In the genomic region with DNA sequence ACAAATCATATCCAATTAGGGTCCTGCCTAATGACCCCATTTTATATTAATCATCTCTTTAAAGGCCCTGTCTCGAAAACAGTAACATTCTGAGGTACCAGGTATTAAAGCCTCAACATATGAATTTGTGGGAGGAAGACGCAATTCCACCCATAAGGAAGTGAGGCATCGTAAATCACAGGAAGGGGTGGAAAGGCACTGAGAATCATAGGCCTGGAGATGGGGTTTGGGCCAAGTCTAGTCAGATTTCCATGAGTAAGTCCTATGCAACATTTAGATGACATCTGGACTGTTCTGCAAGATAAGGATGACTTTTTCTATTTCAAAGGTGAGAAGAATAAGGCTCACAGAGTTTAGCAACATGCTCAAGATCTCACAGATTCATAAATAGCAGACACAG, we compare ENCODE assay signal across 34 cellular contexts.
"Had no signal": no experiment of that assay in that cellular context is flagged by ENCODE, and none has a peak within 500 bp of the region (broad histone marks: within the 10 kb centered on the region; RNA-seq: fewer than 3 reads in every experiment).

No MANE protein-coding gene starts in this region.

- H3K27me3 ChIP-seq: ascending aorta, cardiac muscle cell had no signal

- H3K36me3 Mint-ChIP-seq: activated CD4-positive, alpha-beta memory T cell treated with anti-CD3 and anti-CD28 coated beads for 36 hours; activated naive CD4-positive, alpha-beta T cell treated with anti-CD3 and anti-CD28 coated beads, Interleukin-2, amount 10 ng/mL, durations not matched to agents 7 days and 5 days; activated naive CD4-positive, alpha-beta T cell treated with anti-CD3 and anti-CD28 coated beads, Interleukin-2, amount 50 U/mL, for 24 hours; activated naive CD8-positive, alpha-beta T cell; activated naive CD8-positive, alpha-beta T cell treated with anti-CD3 and anti-CD28 coated beads, Interleukin-2, amount 10 ng/mL, durations not matched to agents 7 days and 5 days; brain; T-cell had no signal

- H3K4me1 Mint-ChIP-seq: activated B cell treated with CpG ODN at 0.5 μM for 24 hours; activated CD4-positive, alpha-beta T cell treated with anti-CD3 and anti-CD28 coated beads, Interleukin-2, amount 10 ng/mL, durations not matched to agents 24 days and 14 days; activated naive CD4-positive, alpha-beta T cell treated with anti-CD3 and anti-CD28 coated beads, Interleukin-2, amount 10 ng/mL, durations not matched to agents 7 days and 5 days; activated naive CD4-positive, alpha-beta T cell treated with anti-CD3 and anti-CD28 coated beads, Interleukin-2, amount 50 U/mL, for 24 hours; activated naive CD8-positive, alpha-beta T cell treated with anti-CD3 and anti-CD28 coated beads, Interleukin-2, amount 10 ng/mL, durations not matched to agents 7 days and 5 days; activated naive CD8-positive, alpha-beta T cell treated with anti-CD3 and anti-CD28 coated beads, Interleukin-2, amount 50 U/mL, for 24 hours; brain; central memory CD8-positive, alpha-beta T cell; T-cell had no signal

- DNase-seq: activated B cell treated with CpG ODN at 0.5 μM for 24 hours; activated CD4-positive, alpha-beta memory T cell treated with anti-CD3 and anti-CD28 coated beads for 36 hours; activated CD4-positive, alpha-beta T cell treated with anti-CD3 and anti-CD28 coated beads for 4 hours; activated CD4-positive, alpha-beta T cell treated with anti-CD3 and anti-CD28 coated beads, Interleukin-2, amount 10 ng/mL, durations not matched to agents 24 days and 14 days; activated CD4-positive, alpha-beta T cell treated with anti-CD3 and anti-CD28 coated beads, Interleukin-2, amount 50 U/mL, for 1 hour; activated CD4-positive, alpha-beta T cell treated with anti-CD3 and anti-CD28 coated beads, Interleukin-2, amount 50 U/mL, for 4 hours; activated CD4-positive, CD25-positive, alpha-beta regulatory T cell treated with anti-CD3 and anti-CD28 coated beads, Interleukin-2, amount 50 U/mL, for 72 hours; activated CD8-positive, alpha-beta memory T cell treated with anti-CD3 and anti-CD28 coated beads, Interleukin-2, amount 50 U/mL, for 4 hours; activated CD8-positive, alpha-beta T cell treated with anti-CD3 and anti-CD28 coated beads for 36 hours; activated effector memory CD4-positive, alpha-beta T cell treated with Interleukin-2 at 50 U/mL for 16 hours; activated gamma-delta T cell; activated naive CD4-positive, alpha-beta T cell treated with anti-CD3 and anti-CD28 coated beads, Interleukin-2, amount 10 ng/mL, durations not matched to agents 7 days and 5 days; activated naive CD4-positive, alpha-beta T cell treated with Interleukin-2 at 50 U/mL for 16 hours; activated naive CD8-positive, alpha-beta T cell treated with anti-CD3 and anti-CD28 coated beads, Interleukin-2, amount 10 ng/mL, durations not matched to agents 7 days and 5 days; activated naive CD8-positive, alpha-beta T cell treated with anti-CD3 and anti-CD28 coated beads, Interleukin-2, amount 50 U/mL, for 24 hours; activated T-cell treated with anti-CD3 and anti-CD28 coated beads for 4 hours; activated T-cell treated with anti-CD3 and anti-CD28 coated beads, Interleukin-2, amount 50 U/mL, for 1 hour; activated T-cell treated with anti-CD3 and anti-CD28 coated beads, Interleukin-2, amount 50 U/mL, for 4 hours; amygdala; caudate nucleus; cerebellar nuclear complex; T-cell; T-helper 2 cell; T-helper 9 cell had no signal

- H3K27ac Mint-ChIP-seq: activated B cell treated with CpG ODN at 0.5 μM for 24 hours; activated CD4-positive, alpha-beta memory T cell treated with anti-CD3 and anti-CD28 coated beads for 36 hours; activated CD4-positive, alpha-beta T cell treated with anti-CD3 and anti-CD28 coated beads, Interleukin-2, amount 10 ng/mL, durations not matched to agents 24 days and 14 days; activated CD8-positive, alpha-beta T cell treated with anti-CD3 and anti-CD28 coated beads for 36 hours; activated naive CD4-positive, alpha-beta T cell treated with anti-CD3 and anti-CD28 coated beads, Interleukin-2, amount 10 ng/mL, durations not matched to agents 7 days and 5 days; activated naive CD4-positive, alpha-beta T cell treated with anti-CD3 and anti-CD28 coated beads, Interleukin-2, amount 50 U/mL, for 24 hours; activated naive CD8-positive, alpha-beta T cell; activated naive CD8-positive, alpha-beta T cell treated with anti-CD3 and anti-CD28 coated beads, Interleukin-2, amount 10 ng/mL, durations not matched to agents 7 days and 5 days; activated naive CD8-positive, alpha-beta T cell treated with anti-CD3 and anti-CD28 coated beads, Interleukin-2, amount 50 U/mL, for 24 hours; activated T-helper 2 cell treated with anti-CD3 and anti-CD28 coated beads, Interferon-gamma antibody, Interleukin-2, Interleukin-4, amounts not matched to agents 10 μg/mL and 5 μg/mL and 100 μg/mL, durations not matched to agents 14 hours and 24 hours and 36 hours; brain; T-cell; T-helper 1 cell treated with Interleukin-12 subunit alpha and Interleukin-12 subunit beta and Interleukin-4 antibody, amounts not matched to agents 30 μg/mL and 1 μg/mL, for 36 hours; T-helper 2 cell treated with Interferon-gamma antibody and Interleukin-4, amounts not matched to agents 5 μg/mL and 100 μg/mL, for 36 hours had no signal

- H3K27me3 Mint-ChIP-seq: activated B cell treated with CpG ODN at 0.5 μM for 24 hours; activated CD4-positive, alpha-beta memory T cell treated with anti-CD3 and anti-CD28 coated beads for 36 hours; activated CD4-positive, alpha-beta T cell treated with anti-CD3 and anti-CD28 coated beads, Interleukin-2, amount 10 ng/mL, durations not matched to agents 24 days and 14 days; activated CD8-positive, alpha-beta T cell treated with anti-CD3 and anti-CD28 coated beads for 36 hours; activated naive CD4-positive, alpha-beta T cell treated with anti-CD3 and anti-CD28 coated beads, Interleukin-2, amount 10 ng/mL, durations not matched to agents 7 days and 5 days; activated naive CD4-positive, alpha-beta T cell treated with anti-CD3 and anti-CD28 coated beads, Interleukin-2, amount 50 U/mL, for 24 hours; activated naive CD8-positive, alpha-beta T cell; activated naive CD8-positive, alpha-beta T cell treated with anti-CD3 and anti-CD28 coated beads, Interleukin-2, amount 10 ng/mL, durations not matched to agents 7 days and 5 days; activated naive CD8-positive, alpha-beta T cell treated with anti-CD3 and anti-CD28 coated beads, Interleukin-2, amount 50 U/mL, for 24 hours; brain; central memory CD8-positive, alpha-beta T cell; T-cell had no signal

- H3K9me3 Mint-ChIP-seq: activated CD4-positive, alpha-beta T cell treated with anti-CD3 and anti-CD28 coated beads, Interleukin-2, amount 10 ng/mL, durations not matched to agents 24 days and 14 days; activated naive CD4-positive, alpha-beta T cell treated with anti-CD3 and anti-CD28 coated beads, Interleukin-2, amount 50 U/mL, for 24 hours; brain had no signal

- H3K9me3 ChIP-seq: ascending aorta had no signal

- H3K4me1 ChIP-seq: ascending aorta had no signal

- H3K27ac ChIP-seq: ascending aorta, cardiac muscle cell, VCaP had no signal

- H3K4me3 Mint-ChIP-seq: activated B cell treated with CpG ODN at 0.5 μM for 24 hours; activated CD4-positive, alpha-beta memory T cell treated with anti-CD3 and anti-CD28 coated beads for 36 hours; activated CD4-positive, alpha-beta T cell treated with anti-CD3 and anti-CD28 coated beads, Interleukin-2, amount 10 ng/mL, durations not matched to agents 24 days and 14 days; activated CD8-positive, alpha-beta T cell treated with anti-CD3 and anti-CD28 coated beads for 36 hours; activated naive CD4-positive, alpha-beta T cell treated with anti-CD3 and anti-CD28 coated beads, Interleukin-2, amount 10 ng/mL, durations not matched to agents 7 days and 5 days; activated naive CD4-positive, alpha-beta T cell treated with anti-CD3 and anti-CD28 coated beads, Interleukin-2, amount 50 U/mL, for 24 hours; activated naive CD8-positive, alpha-beta T cell; activated naive CD8-positive, alpha-beta T cell treated with anti-CD3 and anti-CD28 coated beads, Interleukin-2, amount 10 ng/mL, durations not matched to agents 7 days and 5 days; activated naive CD8-positive, alpha-beta T cell treated with anti-CD3 and anti-CD28 coated beads, Interleukin-2, amount 50 U/mL, for 24 hours; activated T-cell treated with anti-CD3 and anti-CD28 coated beads, Interleukin-2, amount 50 U/mL, for 4 hours; brain; central memory CD8-positive, alpha-beta T cell; T-cell; T-helper 1 cell treated with Interleukin-12 subunit alpha and Interleukin-12 subunit beta and Interleukin-4 antibody, amounts not matched to agents 30 μg/mL and 1 μg/mL, for 36 hours; T-helper 2 cell treated with Interferon-gamma antibody and Interleukin-4, amounts not matched to agents 5 μg/mL and 100 μg/mL, for 36 hours had no signal

- ATAC-seq: activated CD8-positive, alpha-beta T cell treated with anti-CD3 and anti-CD28 coated beads for 36 hours; activated naive CD8-positive, alpha-beta T cell treated with anti-CD3 and anti-CD28 coated beads, Interleukin-2, amount 50 U/mL, for 24 hours; activated T-cell treated with anti-CD3 and anti-CD28 coated beads, Interleukin-2, amount 50 U/mL, for 4 hours; T-cell had no signal

- H3K4me3 ChIP-seq: ascending aorta, cardiac muscle cell had no signal

- H3K36me3 ChIP-seq: ascending aorta, cardiac muscle cell had no signal
